33 cellular contexts compared by ENCODE assay signal in genomic region chr14:100690672-100691071, GRCh38. TPM values are rescaled to one million over a fixed set of nuclear protein-coding genes. Genes with fewer than 3 reads are reported as not detected.
"Had no signal": no experiment of that assay in that cellular context is flagged by ENCODE, and none has a peak within 500 bp of the region (broad histone marks: within the 10 kb centered on the region; RNA-seq: fewer than 3 reads in every experiment).

No MANE protein-coding gene starts in this region.

- H3K9me3 Mint-ChIP-seq: activated CD4-positive, alpha-beta memory T cell treated with anti-CD3 and anti-CD28 coated beads, Interleukin-2, amount 10 ng/mL, durations not matched to agents 7 days and 5 days; activated CD4-positive, alpha-beta T cell treated with anti-CD3 and anti-CD28 coated beads, Interleukin-2, amount 10 ng/mL, durations not matched to agents 7 days and 5 days; activated naive CD4-positive, alpha-beta T cell treated with anti-CD3 and anti-CD28 coated beads, Interleukin-2, amount 10 ng/mL, durations not matched to agents 7 days and 5 days; activated naive CD4-positive, alpha-beta T cell treated with anti-CD3 and anti-CD28 coated beads, Interleukin-2, amount 50 U/mL, for 72 hours; activated naive CD8-positive, alpha-beta T cell treated with anti-CD3 and anti-CD28 coated beads, Interleukin-2, amount 10 ng/mL, durations not matched to agents 7 days and 5 days; activated T-cell treated with anti-CD3 and anti-CD28 coated beads, Interleukin-2, amount 50 U/mL, for 24 hours; activated T-cell treated with anti-CD3 and anti-CD28 coated beads, Interleukin-2, amount 50 U/mL, for 72 hours; central memory CD8-positive, alpha-beta T cell; dendritic cell treated with granulocyte-macrophage colony-stimulating factor and Interleukin-4, amounts not matched to agents 40 ng/mL and 50 ng/mL, for 4 days; effector memory CD8-positive, alpha-beta T cell; WTC11 had no signal

- H3K36me3 ChIP-seq: ascending aorta, brain microvascular endothelial cell, esophagus muscularis mucosa, gastrocnemius medialis, heart right ventricle had no signal

- H3K4me3 Mint-ChIP-seq: activated CD4-positive, alpha-beta memory T cell treated with anti-CD3 and anti-CD28 coated beads, Interleukin-2, amount 10 ng/mL, durations not matched to agents 7 days and 5 days; activated CD4-positive, alpha-beta T cell treated with anti-CD3 and anti-CD28 coated beads, Interleukin-2, amount 10 ng/mL, durations not matched to agents 7 days and 5 days; activated naive CD4-positive, alpha-beta T cell treated with anti-CD3 and anti-CD28 coated beads, Interleukin-2, amount 10 ng/mL, durations not matched to agents 7 days and 5 days; activated naive CD8-positive, alpha-beta T cell treated with anti-CD3 and anti-CD28 coated beads, Interleukin-2, amount 10 ng/mL, durations not matched to agents 7 days and 5 days; activated T-cell treated with anti-CD3 and anti-CD28 coated beads, Interleukin-2, amount 50 U/mL, for 24 hours; activated T-cell treated with anti-CD3 and anti-CD28 coated beads, Interleukin-2, amount 50 U/mL, for 72 hours; central memory CD8-positive, alpha-beta T cell; dendritic cell treated with granulocyte-macrophage colony-stimulating factor and Interleukin-4, amounts not matched to agents 40 ng/mL and 50 ng/mL, for 4 days; effector memory CD8-positive, alpha-beta T cell; WTC11 had no signal

- H3K4me3 ChIP-seq: ascending aorta, coronary artery, dorsolateral prefrontal cortex, esophagus muscularis mucosa, gastrocnemius medialis, heart right ventricle had no signal

- H3K27ac ChIP-seq: ascending aorta, brain microvascular endothelial cell, coronary artery, dorsolateral prefrontal cortex, esophagus muscularis mucosa, foreskin keratinocyte, gastrocnemius medialis, heart right ventricle, VCaP had no signal

- H3K4me1 ChIP-seq: ascending aorta, esophagus muscularis mucosa, gastrocnemius medialis had no signal

- H3K27ac Mint-ChIP-seq: activated CD4-positive, alpha-beta memory T cell treated with anti-CD3 and anti-CD28 coated beads, Interleukin-2, amount 10 ng/mL, durations not matched to agents 7 days and 5 days; activated CD4-positive, alpha-beta T cell treated with anti-CD3 and anti-CD28 coated beads, Interleukin-2, amount 10 ng/mL, durations not matched to agents 7 days and 5 days; activated naive CD4-positive, alpha-beta T cell treated with anti-CD3 and anti-CD28 coated beads, Interleukin-2, amount 10 ng/mL, durations not matched to agents 7 days and 5 days; activated naive CD4-positive, alpha-beta T cell treated with anti-CD3 and anti-CD28 coated beads, Interleukin-2, amount 50 U/mL, for 72 hours; activated naive CD8-positive, alpha-beta T cell treated with anti-CD3 and anti-CD28 coated beads, Interleukin-2, amount 10 ng/mL, durations not matched to agents 7 days and 5 days; activated T-cell treated with anti-CD3 and anti-CD28 coated beads, Interleukin-2, amount 50 U/mL, for 24 hours; activated T-cell treated with anti-CD3 and anti-CD28 coated beads, Interleukin-2, amount 50 U/mL, for 72 hours; dendritic cell treated with granulocyte-macrophage colony-stimulating factor and Interleukin-4, amounts not matched to agents 40 ng/mL and 50 ng/mL, for 4 days; effector memory CD8-positive, alpha-beta T cell; WTC11 had no signal

- H3K36me3 Mint-ChIP-seq: activated naive CD4-positive, alpha-beta T cell treated with anti-CD3 and anti-CD28 coated beads, Interleukin-2, amount 10 ng/mL, durations not matched to agents 7 days and 5 days; activated naive CD4-positive, alpha-beta T cell treated with anti-CD3 and anti-CD28 coated beads, Interleukin-2, amount 50 U/mL, for 72 hours; activated naive CD8-positive, alpha-beta T cell treated with anti-CD3 and anti-CD28 coated beads, Interleukin-2, amount 10 ng/mL, durations not matched to agents 7 days and 5 days; WTC11 had no signal

- H3K4me1 Mint-ChIP-seq: activated CD4-positive, alpha-beta memory T cell treated with anti-CD3 and anti-CD28 coated beads, Interleukin-2, amount 10 ng/mL, durations not matched to agents 7 days and 5 days; activated CD4-positive, alpha-beta T cell treated with anti-CD3 and anti-CD28 coated beads, Interleukin-2, amount 10 ng/mL, durations not matched to agents 7 days and 5 days; activated naive CD4-positive, alpha-beta T cell treated with anti-CD3 and anti-CD28 coated beads, Interleukin-2, amount 10 ng/mL, durations not matched to agents 7 days and 5 days; activated naive CD8-positive, alpha-beta T cell treated with anti-CD3 and anti-CD28 coated beads, Interleukin-2, amount 10 ng/mL, durations not matched to agents 7 days and 5 days; central memory CD8-positive, alpha-beta T cell had no signal

- H3K27me3 Mint-ChIP-seq: activated CD4-positive, alpha-beta memory T cell treated with anti-CD3 and anti-CD28 coated beads, Interleukin-2, amount 10 ng/mL, durations not matched to agents 7 days and 5 days; activated CD4-positive, alpha-beta T cell treated with anti-CD3 and anti-CD28 coated beads, Interleukin-2, amount 10 ng/mL, durations not matched to agents 7 days and 5 days; activated naive CD8-positive, alpha-beta T cell treated with anti-CD3 and anti-CD28 coated beads, Interleukin-2, amount 10 ng/mL, durations not matched to agents 7 days and 5 days had no signal

- ATAC-seq: activated naive CD4-positive, alpha-beta T cell treated with anti-CD3 and anti-CD28 coated beads, Interleukin-2, amount 50 U/mL, for 72 hours; activated T-cell treated with anti-CD3 and anti-CD28 coated beads, Interleukin-2, amount 50 U/mL, for 72 hours; effector memory CD8-positive, alpha-beta T cell; foreskin keratinocyte; gastrocnemius medialis; WTC11 had no signal

- H3K9me3 ChIP-seq: ascending aorta, esophagus muscularis mucosa, gastrocnemius medialis, heart right ventricle had no signal

- H3K27me3 ChIP-seq: ascending aorta, brain microvascular endothelial cell, foreskin keratinocyte had no signal

- DNase-seq: activated CD4-positive, alpha-beta memory T cell treated with anti-CD3 and anti-CD28 coated beads, Interleukin-2, amount 10 ng/mL, durations not matched to agents 7 days and 5 days; activated CD4-positive, alpha-beta T cell treated with anti-CD3 and anti-CD28 coated beads for 1 hour; activated CD4-positive, alpha-beta T cell treated with anti-CD3 and anti-CD28 coated beads for 4 hours; activated CD4-positive, alpha-beta T cell treated with anti-CD3 and anti-CD28 coated beads, Interleukin-2, amount 10 ng/mL, durations not matched to agents 7 days and 5 days; activated CD4-positive, alpha-beta T cell treated with anti-CD3 and anti-CD28 coated beads, Interleukin-2, amount 50 U/mL, for 4 hours; activated CD8-positive, alpha-beta memory T cell treated with anti-CD3 and anti-CD28 coated beads, Interleukin-2, amount 50 U/mL, for 48 hours; activated gamma-delta T cell; activated naive CD4-positive, alpha-beta T cell; activated naive CD4-positive, alpha-beta T cell treated with anti-CD3 and anti-CD28 coated beads, Interleukin-2, amount 10 ng/mL, durations not matched to agents 7 days and 5 days; activated naive CD8-positive, alpha-beta T cell treated with anti-CD3 and anti-CD28 coated beads, Interleukin-2, amount 10 ng/mL, durations not matched to agents 7 days and 5 days; activated T-cell treated with anti-CD3 and anti-CD28 coated beads for 4 hours; activated T-cell treated with anti-CD3 and anti-CD28 coated beads, Interleukin-2, amount 50 U/mL, for 24 hours; activated T-cell treated with anti-CD3 and anti-CD28 coated beads, Interleukin-2, amount 50 U/mL, for 72 hours; brain microvascular endothelial cell; effector CD4-positive, alpha-beta T cell; effector memory CD8-positive, alpha-beta T cell; erythroblast; foreskin keratinocyte; gastrocnemius medialis; glutamatergic neuron; heart right ventricle; T-helper 2 cell had no signal

RNA-seq across cellular contexts. Expression of gene DLK1, which starts 36.0 kb away (rescaled TPM):
- total RNA-seq: activated CD4-positive, alpha-beta memory T cell treated with anti-CD3 and anti-CD28 coated beads, Interleukin-2, amount 10 ng/mL, durations not matched to agents 7 days and 5 days; activated CD4-positive, alpha-beta T cell treated with anti-CD3 and anti-CD28 coated beads, Interleukin-2, amount 10 ng/mL, durations not matched to agents 7 days and 5 days; activated naive CD4-positive, alpha-beta T cell treated with anti-CD3 and anti-CD28 coated beads, Interleukin-2, amount 50 U/mL, for 72 hours; activated naive CD8-positive, alpha-beta T cell treated with anti-CD3 and anti-CD28 coated beads, Interleukin-2, amount 10 ng/mL, durations not matched to agents 7 days and 5 days; activated T-cell treated with anti-CD3 and anti-CD28 coated beads, Interleukin-2, amount 50 U/mL, for 72 hours; bronchial epithelial cell; foreskin keratinocyte; T-helper 1 cell treated with Interleukin-12 subunit alpha and Interleukin-12 subunit beta and Interleukin-4 antibody, amounts not matched to agents 30 ng/mL and 1 ng/mL, for 36 hours had no signal
- polyA plus RNA-seq: foreskin keratinocyte had no signal
